ENCODE assay signal across 26 cellular contexts in genomic region chr7:342681-343216, GRCh38. TPM values are rescaled to one million over a fixed set of nuclear protein-coding genes. Genes with fewer than 3 reads are reported as not detected.
DNase-seq lines count a peak whose midpoint lies in the region; ATAC-seq and TF ChIP-seq lines count a peak whose summit lies in the region.
"Had no signal": no experiment of that assay in that cellular context is flagged by ENCODE, and none has a peak within 500 bp of the region (broad histone marks: within the 10 kb centered on the region; RNA-seq: fewer than 3 reads in every experiment).

No MANE protein-coding gene starts in this region.

- H3K4me1 Mint-ChIP-seq in neural crest cell = peaks cover 18% of the 10 kb centered on the region
- H3K4me1 Mint-ChIP-seq in CD4-positive, alpha-beta memory T cell = peaks cover 0 to 3% (median 2%) of the 10 kb centered on the region in 4 donors
- H3K4me1 Mint-ChIP-seq: activated CD4-positive, alpha-beta T cell treated with anti-CD3 and anti-CD28 coated beads, Interleukin-2, amount 10 ng/mL, durations not matched to agents 7 days and 5 days; activated naive CD8-positive, alpha-beta T cell treated with anti-CD3 and anti-CD28 coated beads for 36 hours; activated T-helper 17 cell treated with anti-CD3 and anti-CD28 coated beads, Interleukin-2, amount 50 U/mL, for 72 hours; stimulated activated memory B cell treated with anti-CD40 and anti-IgM and Interleukin-4, amounts not matched to agents 10 μg/mL and 1 μg/mL and 100 μg/mL, for 72 hours had no signal

- H3K36me3 ChIP-seq in body of pancreas (replicated peaks in 1 of 2; ENCODE audit: insufficient read depth in 1 of 2, low read depth in 2 of 2) = no peaks in the 10 kb centered on the region
- no peaks in the 10 kb centered on the region for H3K36me3 ChIP-seq in left ventricle myocardium inferior
- no peaks in the 10 kb centered on the region for H3K36me3 ChIP-seq in tibial nerve
- H3K36me3 ChIP-seq in CD4-positive, alpha-beta memory T cell (ENCODE audit: insufficient read depth, low read length) = no peaks in the 10 kb centered on the region

- H3K4me3 ChIP-seq in body of pancreas = no peak overlapping the region
- no peak overlapping the region for H3K4me3 ChIP-seq in left ventricle myocardium inferior
- H3K4me3 ChIP-seq in tibial nerve = no peak overlapping the region
- H3K4me3 ChIP-seq in CD4-positive, alpha-beta memory T cell (ENCODE audit: low read length in 2 of 2) = no peak overlapping the region

- POLR2A ChIA-PET in CD4-positive, alpha-beta memory T cell (lab: Charles Lee; ENCODE audit: partially characterized antibody) = interaction anchor here (2.6 kb wide), 1 partner anchor 9 kb away, joined by 10 read pairs; no protein-coding TSS in a partner anchor

- no peaks in the 10 kb centered on the region for H3K9me3 Mint-ChIP-seq in neural crest cell
- peaks cover 0 to 14% (median 2%) of the 10 kb centered on the region in 8 donors for H3K9me3 Mint-ChIP-seq in CD4-positive, alpha-beta memory T cell
- H3K9me3 Mint-ChIP-seq: activated CD4-positive, alpha-beta T cell treated with anti-CD3 and anti-CD28 coated beads, Interleukin-2, amount 10 ng/mL, durations not matched to agents 7 days and 5 days; activated naive CD8-positive, alpha-beta T cell treated with anti-CD3 and anti-CD28 coated beads for 36 hours; activated T-helper 17 cell treated with anti-CD3 and anti-CD28 coated beads, Interleukin-2, amount 50 U/mL, for 72 hours had no signal

- TF ChIP-seq EP300 in tibial nerve (IDR thresholded peaks at IDR 0.05) = no peak

- H3K36me3 Mint-ChIP-seq in neural crest cell (ENCODE audit: low read depth) = no peaks in the 10 kb centered on the region
- peaks cover 0 to 4% of the 10 kb centered on the region in 2 donors for H3K36me3 Mint-ChIP-seq in CD4-positive, alpha-beta memory T cell
- H3K36me3 Mint-ChIP-seq: stimulated activated memory B cell treated with anti-CD40 and anti-IgM and Interleukin-4, amounts not matched to agents 10 μg/mL and 1 μg/mL and 100 μg/mL, for 72 hours had no signal

- peak overlapping the region; percentile 92 to 98 (median 94) for H3K27ac ChIP-seq in body of pancreas
- H3K27ac ChIP-seq in left ventricle myocardium inferior (replicated peaks) = peak overlapping the region; percentile 81
- peak overlapping the region in 3 of 4 donors; percentile 47 to 76 (median 72) for H3K27ac ChIP-seq in tibial nerve
- no peak overlapping the region for H3K27ac ChIP-seq in CD4-positive, alpha-beta memory T cell (ENCODE audit: low read depth, low read length)
- H3K27ac ChIP-seq: epithelial cell of prostate, KMS-11 had no signal

- TF ChIP-seq CTCF in body of pancreas (IDR thresholded peaks at IDR 0.05) (no peak), left ventricle myocardium inferior (IDR thresholded peaks at IDR 0.05; ENCODE audit: borderline replicate concordance) (no peak), neural crest cell (conservative IDR thresholded peaks at IDR 0.05) (no peak), tibial nerve (IDR thresholded peaks at IDR 0.05) (no peak)

- no peak overlapping the region for H3K4me3 Mint-ChIP-seq in neural crest cell
- no peak overlapping the region for H3K4me3 Mint-ChIP-seq in CD4-positive, alpha-beta memory T cell
- H3K4me3 Mint-ChIP-seq: activated CD4-positive, alpha-beta T cell treated with anti-CD3 and anti-CD28 coated beads, Interleukin-2, amount 10 ng/mL, durations not matched to agents 7 days and 5 days; activated naive CD8-positive, alpha-beta T cell treated with anti-CD3 and anti-CD28 coated beads for 36 hours; activated T-helper 17 cell treated with anti-CD3 and anti-CD28 coated beads, Interleukin-2, amount 50 U/mL, for 72 hours; stimulated activated memory B cell treated with anti-CD40 and anti-IgM and Interleukin-4, amounts not matched to agents 10 μg/mL and 1 μg/mL and 100 μg/mL, for 72 hours; T-helper 17 cell had no signal

- DNase-seq in body of pancreas (peak in 3 of 4 donors; percentile 44 to 60 (median 45)), left ventricle myocardium inferior (no peak), neural crest cell (ENCODE audit: low read depth, low spot score) (no peak), tibial nerve (ENCODE audit: low spot score in 2 of 2) (no peak)
- no peak for DNase-seq in CD4-positive, alpha-beta memory T cell
- no peak for DNase-seq in stimulated activated CD4-positive, alpha-beta T cell treated with anti-CD3 and anti-CD28 coated beads, Interleukin-15, amount 100 ng/mL, for 24 hours
- DNase-seq: activated CD4-positive, alpha-beta T cell treated with anti-CD3 and anti-CD28 coated beads, Interleukin-2, amount 10 ng/mL, durations not matched to agents 7 days and 5 days; activated naive CD8-positive, alpha-beta T cell treated with anti-CD3 and anti-CD28 coated beads for 36 hours; DMS79; NCI-H1048; NCI-H2029 treated with DMSO at 0.1 percent for 48 hours; stimulated activated CD4-positive, alpha-beta T cell treated with anti-CD3 and anti-CD28 coated beads, Interleukin-1b, Interleukin-23, amount 100 ng/mL, for 48 hours; T-helper 17 cell had no signal

- H3K27me3 ChIP-seq in body of pancreas (no peaks in the 10 kb centered on the region), left ventricle myocardium inferior (ENCODE audit: low read depth) (no peaks in the 10 kb centered on the region), tibial nerve (no peaks in the 10 kb centered on the region)
- H3K27me3 ChIP-seq in CD4-positive, alpha-beta memory T cell (ENCODE audit: insufficient read depth, low read length) = no peaks in the 10 kb centered on the region

- H3K27ac Mint-ChIP-seq in neural crest cell (ENCODE audit: unreplicated experiment) = peak overlapping the region; percentile 78
- peak overlapping the region in 1 of 7 donors; percentile 37 for H3K27ac Mint-ChIP-seq in CD4-positive, alpha-beta memory T cell
- H3K27ac Mint-ChIP-seq: activated CD4-positive, alpha-beta T cell treated with anti-CD3 and anti-CD28 coated beads, Interleukin-2, amount 10 ng/mL, durations not matched to agents 7 days and 5 days; activated naive CD8-positive, alpha-beta T cell treated with anti-CD3 and anti-CD28 coated beads for 36 hours; activated T-helper 17 cell treated with anti-CD3 and anti-CD28 coated beads, Interleukin-2, amount 50 U/mL, for 72 hours; stimulated activated memory B cell treated with anti-CD40 and anti-IgM and Interleukin-4, amounts not matched to agents 10 μg/mL and 1 μg/mL and 100 μg/mL, for 72 hours; T-helper 17 cell had no signal

- WGBS in body of pancreas, 2 donors = 81 to 87% methylated on average over 6 to 10 of the region's 10 CpGs
- WGBS in tibial nerve, 2 donors = 86 to 88% methylated on average over 10 of the region's 10 CpGs

- intact Hi-C loops in body of pancreas (cut with DNase I) = no loop called here
- intact Hi-C loops in left ventricle myocardium inferior (cut with micrococcal nuclease) = no loop called here
- intact Hi-C loops in CD4-positive, alpha-beta memory T cell (cut with micrococcal nuclease) = no loop called here

- CTCF ChIA-PET in CD4-positive, alpha-beta memory T cell (lab: Charles Lee; ENCODE audit: partially characterized antibody) = no interaction called here

- H3K27me3 Mint-ChIP-seq in neural crest cell (ENCODE audit: low read depth) = no peaks in the 10 kb centered on the region
- H3K27me3 Mint-ChIP-seq in CD4-positive, alpha-beta memory T cell = no peaks in the 10 kb centered on the region
- H3K27me3 Mint-ChIP-seq: activated CD4-positive, alpha-beta T cell treated with anti-CD3 and anti-CD28 coated beads, Interleukin-2, amount 10 ng/mL, durations not matched to agents 7 days and 5 days; activated naive CD8-positive, alpha-beta T cell treated with anti-CD3 and anti-CD28 coated beads for 36 hours; activated T-helper 17 cell treated with anti-CD3 and anti-CD28 coated beads, Interleukin-2, amount 50 U/mL, for 72 hours had no signal

- ATAC-seq in body of pancreas (no peak), GM21717 (IDR thresholded peaks at IDR 0.05; ENCODE audit: unreplicated experiment) (no peak)
- ATAC-seq: activated T-helper 17 cell treated with anti-CD3 and anti-CD28 coated beads, Interleukin-2, amount 50 U/mL, for 72 hours; stimulated activated memory B cell treated with anti-CD40 and anti-IgM and Interleukin-4, amounts not matched to agents 10 μg/mL and 1 μg/mL and 100 μg/mL, for 72 hours; T-helper 17 cell had no signal

- H3K9me3 ChIP-seq in body of pancreas (no peaks in the 10 kb centered on the region), left ventricle myocardium inferior (replicated peaks) (no peaks in the 10 kb centered on the region), tibial nerve (no peaks in the 10 kb centered on the region)
- H3K9me3 ChIP-seq in CD4-positive, alpha-beta memory T cell (ENCODE audit: control insufficient read depth in 1 of 2, low read length in 2 of 2) = no peaks in the 10 kb centered on the region

- TF ChIP-seq POLR2A in body of pancreas (IDR thresholded peaks at IDR 0.05) = no peak
- TF ChIP-seq POLR2A in tibial nerve (IDR thresholded peaks at IDR 0.05) = no peak

- peaks cover 64% of the 10 kb centered on the region for H3K4me1 ChIP-seq in body of pancreas
- peaks cover 19% of the 10 kb centered on the region for H3K4me1 ChIP-seq in left ventricle myocardium inferior
- H3K4me1 ChIP-seq in tibial nerve = peaks cover 0 to 35% (median 21%) of the 10 kb centered on the region in 4 donors
- no peaks in the 10 kb centered on the region for H3K4me1 ChIP-seq in CD4-positive, alpha-beta memory T cell (ENCODE audit: insufficient read depth, low read length)

RNA-seq across cellular contexts. Expression of gene FOXL3, which starts 52.8 kb away (rescaled TPM):
- not detected for total RNA-seq in body of pancreas
- total RNA-seq in left ventricle myocardium inferior = not detected
- total RNA-seq in neural crest cell = not detected in 2 replicates
- total RNA-seq in tibial nerve = not detected
- not detected for total RNA-seq in CD4-positive, alpha-beta memory T cell
- polyA plus RNA-seq in CD4-positive, alpha-beta memory T cell = not detected
- total RNA-seq: activated CD4-positive, alpha-beta T cell treated with anti-CD3 and anti-CD28 coated beads, Interleukin-2, amount 10 ng/mL, durations not matched to agents 7 days and 5 days; activated naive CD8-positive, alpha-beta T cell treated with anti-CD3 and anti-CD28 coated beads for 36 hours; activated T-helper 17 cell treated with anti-CD3 and anti-CD28 coated beads, Interleukin-2, amount 50 U/mL, for 72 hours; fibroblast of villous mesenchyme; H4; HT-29; mesenteric fat pad; NCI-H460; SK-MEL-5; T-helper 17 cell had no signal
- polyA plus RNA-seq: neural cell, thymus had no signal

Comparison
In these comparisons a context has a peak if more than half of its experiments do, and no peak if none do; other contexts are left out.
1. DNase-seq: peak in body of pancreas (3 of 4); none in left ventricle myocardium inferior (single experiment), neural crest cell (single experiment), tibial nerve (0 of 2), CD4-positive, alpha-beta memory T cell (0 of 5) and stimulated activated CD4-positive, alpha-beta T cell treated with anti-CD3 and anti-CD28 coated beads, Interleukin-15, amount 100 ng/mL, for 24 hours (single experiment).